ENCODE assay signal across 8 cellular contexts in the genomic region with DNA sequence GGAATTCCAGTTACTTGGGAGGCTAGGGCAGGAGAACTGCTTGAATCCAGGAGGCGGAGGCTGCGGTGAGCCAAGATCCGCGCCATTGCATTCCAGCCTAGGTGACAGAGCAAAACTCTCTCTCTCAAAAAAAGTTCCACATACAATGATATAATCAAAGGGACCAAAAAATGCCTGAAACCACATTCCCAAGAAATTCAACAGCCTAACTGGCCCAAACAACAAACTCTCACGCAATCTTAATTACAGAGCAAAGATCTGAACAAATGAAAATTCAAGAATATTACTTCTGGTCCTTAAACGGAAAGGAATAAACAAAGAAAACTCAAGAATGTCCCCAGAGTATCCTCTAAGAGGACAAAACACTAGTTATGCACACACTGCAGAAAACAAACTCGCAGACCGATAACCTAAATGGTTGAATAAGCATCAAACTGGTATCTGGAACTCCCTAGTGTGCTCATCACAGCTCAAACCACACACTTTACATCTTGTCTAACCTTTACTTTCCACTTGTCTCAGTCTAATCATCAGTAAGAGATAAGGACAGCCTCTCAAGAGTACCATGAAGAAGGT. TPM values are rescaled to one million over a fixed set of nuclear protein-coding genes. Genes with fewer than 3 reads are reported as not detected.
DNase-seq lines count a peak whose midpoint lies in the region; ATAC-seq, FAIRE-seq and TF ChIP-seq lines count a peak whose summit lies in the region.

No MANE protein-coding gene starts in this region.

- no peaks in the 10 kb centered on the region for H3K9me3 ChIP-seq in left ventricle myocardium inferior (replicated peaks)
- no peaks in the 10 kb centered on the region for H3K9me3 ChIP-seq in keratinocyte (ENCODE audit: control insufficient read depth, low read depth, low read length)
- no peaks in the 10 kb centered on the region for H3K9me3 ChIP-seq in aorta (ENCODE audit: control insufficient read depth, low read length)
- no peaks in the 10 kb centered on the region for H3K9me3 ChIP-seq in SJCRH30 (replicated peaks)

- H3K4me3 Mint-ChIP-seq in activated CD4-positive, alpha-beta memory T cell treated with anti-CD3 and anti-CD28 coated beads for 36 hours = peak overlapping the region; percentile 97

- TF ChIP-seq CTCF in left ventricle myocardium inferior (IDR thresholded peaks at IDR 0.05; ENCODE audit: borderline replicate concordance) (no peak), keratinocyte (optimal IDR thresholded peaks at IDR 0.05 in 1 of 3, IDR thresholded peaks at IDR 0.05 in 1 of 3, conservative IDR thresholded peaks at IDR 0.05 in 1 of 3; ENCODE audit: extremely low read depth in 1 of 3, insufficient read depth in 2 of 3, low read length in 3 of 3) (no peak)

- no peak for DNase-seq in left ventricle myocardium inferior
- no peak for DNase-seq in left ventricle myocardium superior
- no peak for DNase-seq in activated CD4-positive, alpha-beta memory T cell treated with anti-CD3 and anti-CD28 coated beads for 36 hours
- no peak for DNase-seq in keratinocyte (ENCODE audit: low read depth, low spot score)
- DNase-seq in aorta = no peak
- DNase-seq in SJCRH30 = no peak
- no peak for DNase-seq in T1000 (lab: John Stamatoyannopoulos, UW)
- DNase-seq in COLO668 (lab: John Stamatoyannopoulos, UW; ENCODE audit: unreplicated experiment) = no peak

- ATAC-seq in left ventricle myocardium superior = no peak
- ATAC-seq in aorta (ENCODE audit: low FRiP score) = no peak

- H4K20me1 ChIP-seq in keratinocyte (ENCODE audit: control insufficient read depth, extremely low read depth, insufficient read depth, low read length) = peaks cover 26% of the 10 kb centered on the region

- H3K27ac ChIP-seq in left ventricle myocardium inferior (replicated peaks) (peak overlapping the region; percentile 97), keratinocyte (ENCODE audit: control insufficient read depth, insufficient read depth, low read length) (no peak overlapping the region), aorta (ENCODE audit: low read depth in 1 of 2, low read length in 2 of 2) (no peak overlapping the region), SJCRH30 (no peak overlapping the region)

- H3K4me1 ChIP-seq in left ventricle myocardium inferior = peaks cover 85% of the 10 kb centered on the region
- peaks cover 22% of the 10 kb centered on the region for H3K4me1 ChIP-seq in keratinocyte (ENCODE audit: control insufficient read depth, extremely low read depth, insufficient read depth, low read length)
- peaks cover 0 to 2% of the 10 kb centered on the region in 2 donors for H3K4me1 ChIP-seq in aorta (ENCODE audit: control insufficient read depth in 1 of 2, insufficient read depth in 2 of 2, low read length in 2 of 2)
- H3K4me1 ChIP-seq in SJCRH30 = 0 out of 2 replicates have a peak, but pooled peaks cover 2% of the 10 kb centered on the region

- H3K36me3 Mint-ChIP-seq in activated CD4-positive, alpha-beta memory T cell treated with anti-CD3 and anti-CD28 coated beads for 36 hours = peaks cover 31% of the 10 kb centered on the region

- H3K27me3 ChIP-seq in left ventricle myocardium inferior (ENCODE audit: low read depth) = no peaks in the 10 kb centered on the region
- H3K27me3 ChIP-seq in keratinocyte (ENCODE audit: control insufficient read depth, extremely low read depth, insufficient read depth, low read length) = no peaks in the 10 kb centered on the region
- no peaks in the 10 kb centered on the region for H3K27me3 ChIP-seq in aorta (ENCODE audit: control insufficient read depth in 1 of 2, insufficient read depth in 2 of 2, low read length in 1 of 2)
- H3K27me3 ChIP-seq in SJCRH30 = no peaks in the 10 kb centered on the region

- H3K27me3 Mint-ChIP-seq in activated CD4-positive, alpha-beta memory T cell treated with anti-CD3 and anti-CD28 coated beads for 36 hours = no peaks in the 10 kb centered on the region

- FAIRE-seq in keratinocyte (lab: Jason Lieb, UNC) = no peak

- peaks cover 81% of the 10 kb centered on the region for H3K79me2 ChIP-seq in keratinocyte (ENCODE audit: control insufficient read depth, insufficient read depth, low read length)

- dilution Hi-C loops in keratinocyte (cut with MboI; ENCODE audit: extremely low pct_ligation_motif_present, low sequenced_read_pairs) = no loop called here

- peak overlapping the region; percentile 88 for H3K4me2 ChIP-seq in keratinocyte (ENCODE audit: control insufficient read depth, extremely low read depth, insufficient read depth, low read depth, low read length)

- no peak overlapping the region for H2AFZ ChIP-seq in keratinocyte (ENCODE audit: control insufficient read depth, low read length)

- POLR2A ChIA-PET in activated CD4-positive, alpha-beta memory T cell treated with anti-CD3 and anti-CD28 coated beads for 36 hours (lab: Charles Lee) = interaction anchor here (0.7 to 1.6 kb wide), 5 partner anchors 25 to 904 kb away, joined by 3 to 8 read pairs (median 4); no protein-coding TSS in a partner anchor

- H3K9me1 ChIP-seq in keratinocyte (ENCODE audit: control insufficient read depth, extremely low read depth, insufficient read depth, low read length) = peaks cover 2% of the 10 kb centered on the region

- CTCF ChIA-PET in activated CD4-positive, alpha-beta memory T cell treated with anti-CD3 and anti-CD28 coated beads for 36 hours (lab: Charles Lee) = interaction anchor here (2.0 to 10.7 kb wide), 3 partner anchors 27 to 195 kb away, joined by 7 to 80 read pairs (median 15); partner anchors contain the start of gene KCNIP2

- no peaks in the 10 kb centered on the region for H3K9me3 Mint-ChIP-seq in activated CD4-positive, alpha-beta memory T cell treated with anti-CD3 and anti-CD28 coated beads for 36 hours

- H3K36me3 ChIP-seq in left ventricle myocardium inferior = peaks cover 36% of the 10 kb centered on the region
- H3K36me3 ChIP-seq in keratinocyte (ENCODE audit: control insufficient read depth in 2 of 2, extremely low read depth in 1 of 2, insufficient read depth in 2 of 2, low read length in 2 of 2) = peaks cover 11 to 12% of the 10 kb centered on the region in 2 experiments
- H3K36me3 ChIP-seq in aorta (ENCODE audit: control insufficient read depth in 1 of 2, insufficient read depth in 2 of 2, low read length in 1 of 2) = no peaks in the 10 kb centered on the region
- peaks cover 37% of the 10 kb centered on the region for H3K36me3 ChIP-seq in SJCRH30

- H3K4me3 ChIP-seq in left ventricle myocardium inferior (peak overlapping the region; percentile 89), keratinocyte (ENCODE audit: control insufficient read depth in 2 of 3, extremely low read depth in 1 of 3, insufficient read depth in 2 of 3, low read depth in 1 of 3, low read length in 3 of 3) (peak overlapping the region; percentile 83 to 92 (median 90)), aorta (ENCODE audit: low read length in 2 of 2) (peak overlapping the region; percentile 11 to 90), SJCRH30 (no peak overlapping the region)

- H3K9ac ChIP-seq in keratinocyte (ENCODE audit: control insufficient read depth, extremely low read depth, insufficient read depth, low read length) = no peak overlapping the region

- intact Hi-C loops in left ventricle myocardium inferior (cut with micrococcal nuclease) = no loop called here
- intact Hi-C loops in left ventricle myocardium superior (cut with micrococcal nuclease) = no loop called here
- intact Hi-C loops in activated CD4-positive, alpha-beta memory T cell treated with anti-CD3 and anti-CD28 coated beads for 36 hours (cut with micrococcal nuclease) = loop anchor here (5.0 to 10.0 kb wide), 2 partner anchors 688 to 830 kb away; partner anchors contain the start of genes ACTR1A, SUFU and TRIM8
- intact Hi-C loops in aorta (cut with DNase I) = no loop called here

- 54 to 64% methylated on average over 8 of the region's 8 CpGs for WGBS in aorta, 2 donors

- peak overlapping the region; percentile 88 for H3K27ac Mint-ChIP-seq in activated CD4-positive, alpha-beta memory T cell treated with anti-CD3 and anti-CD28 coated beads for 36 hours

- H3K4me1 Mint-ChIP-seq in activated CD4-positive, alpha-beta memory T cell treated with anti-CD3 and anti-CD28 coated beads for 36 hours (ENCODE audit: low read depth) = peaks cover 46% of the 10 kb centered on the region

RNA-seq across cellular contexts. Expression of gene OGA, which starts 3.7 kb away (rescaled TPM):
- total RNA-seq in left ventricle myocardium inferior (96.3 TPM), left ventricle myocardium superior (79.8 TPM), aorta (100 to 1,000 TPM; 126 to 171 TPM)
- 100 to 1,000 TPM in 1 of 2 experiments, 10 to 100 TPM in 1; 93.2 to 105 TPM for total RNA-seq in activated CD4-positive, alpha-beta memory T cell treated with anti-CD3 and anti-CD28 coated beads for 36 hours
- polyA plus RNA-seq in keratinocyte (47.0 to 104 TPM (median 67.2 TPM) in 3 replicates), aorta (10 to 100 TPM; 38.7 to 97.4 TPM)
- 140 TPM for polyA plus RNA-seq in keratinocyte (2011; ENCODE audit: low read depth)
- 24.2 and 48.7 TPM in 2 replicates for polyA plus RNA-seq in keratinocyte (2011; cell fraction: cytosol; rRNA removed)
- 172 and 208 TPM in 2 replicates for polyA plus RNA-seq in keratinocyte (2011; cell fraction: nucleus; rRNA removed)
- polyA plus RNA-seq in keratinocyte (2012; ENCODE audit: low replicate concordance) = 60.5 and 103 TPM in 2 replicates
- 41.9 to 134 TPM (median 45.3 TPM) in 3 replicates for polyA minus RNA-seq in keratinocyte
- 31.8 TPM for polyA minus RNA-seq in keratinocyte (2011; cell fraction: cytosol; rRNA and poly(A)+ RNA removed)
- 83.5 and 158 TPM in 2 replicates for polyA minus RNA-seq in keratinocyte (2011; cell fraction: nucleus; rRNA and poly(A)+ RNA removed)
- 110 and 132 TPM in 2 replicates for total RNA-seq in SJCRH30 (2014; rRNA removed; shearing (Covaris generic))

RNA-seq across cellular contexts. Expression of gene KCNIP2, which starts 29.0 kb away (rescaled TPM):
- total RNA-seq in left ventricle myocardium inferior = 29.2 TPM
- total RNA-seq in left ventricle myocardium superior = 568 TPM
- 1 to 10 TPM; 1.4 to 1.8 TPM for total RNA-seq in activated CD4-positive, alpha-beta memory T cell treated with anti-CD3 and anti-CD28 coated beads for 36 hours
- 0.17 to 0.71 TPM (median 0.41 TPM) in 3 replicates for polyA plus RNA-seq in keratinocyte
- 0.89 TPM for polyA plus RNA-seq in keratinocyte (2011; ENCODE audit: low read depth)
- polyA plus RNA-seq in keratinocyte (2011; cell fraction: cytosol; rRNA removed) = not detected in 2 replicates
- 2.4 and 3.6 TPM in 2 replicates for polyA plus RNA-seq in keratinocyte (2011; cell fraction: nucleus; rRNA removed)
- polyA plus RNA-seq in keratinocyte (2012; ENCODE audit: low replicate concordance) = 0.23 and 0.66 TPM in 2 replicates
- polyA minus RNA-seq in keratinocyte = 0.49 to 1.6 TPM (median 1.4 TPM) in 3 replicates
- not detected for polyA minus RNA-seq in keratinocyte (2011; cell fraction: cytosol; rRNA and poly(A)+ RNA removed)
- 1.8 and 7.7 TPM in 2 replicates for polyA minus RNA-seq in keratinocyte (2011; cell fraction: nucleus; rRNA and poly(A)+ RNA removed)
- 1 to 10 TPM; 3.9 to 9.0 TPM for total RNA-seq in aorta
- 1 to 10 TPM in 1 of 2 donors, not detected in 1; 4.3 TPM for polyA plus RNA-seq in aorta
- total RNA-seq in SJCRH30 (2014; rRNA removed; shearing (Covaris generic)) = 0.81 and 1.1 TPM in 2 replicates

RNA-seq across cellular contexts. Expression of gene NPM3, which starts 31.3 kb away (rescaled TPM):
- total RNA-seq in left ventricle myocardium inferior (7.9 TPM), left ventricle myocardium superior (8.4 TPM), aorta (10 to 100 TPM; 12.7 to 19.8 TPM)
- 100 to 1,000 TPM; 168 to 172 TPM for total RNA-seq in activated CD4-positive, alpha-beta memory T cell treated with anti-CD3 and anti-CD28 coated beads for 36 hours
- polyA plus RNA-seq in keratinocyte (71.6 to 87.7 TPM (median 77.2 TPM) in 3 replicates), aorta (10 to 100 TPM; 18.5 to 22.3 TPM)
- polyA plus RNA-seq in keratinocyte (2011; ENCODE audit: low read depth) = 36.5 TPM
- 55.9 and 96.8 TPM in 2 replicates for polyA plus RNA-seq in keratinocyte (2011; cell fraction: cytosol; rRNA removed)
- 35.1 and 50.2 TPM in 2 replicates for polyA plus RNA-seq in keratinocyte (2011; cell fraction: nucleus; rRNA removed)
- polyA plus RNA-seq in keratinocyte (2012; ENCODE audit: low replicate concordance) = 61.6 and 114 TPM in 2 replicates
- polyA minus RNA-seq in keratinocyte = 53.6 to 89.6 TPM (median 55.0 TPM) in 3 replicates
- polyA minus RNA-seq in keratinocyte (2011; cell fraction: cytosol; rRNA and poly(A)+ RNA removed) = 35.5 TPM
- polyA minus RNA-seq in keratinocyte (2011; cell fraction: nucleus; rRNA and poly(A)+ RNA removed) = 7.4 and 10.2 TPM in 2 replicates
- 238 and 287 TPM in 2 replicates for total RNA-seq in SJCRH30 (2014; rRNA removed; shearing (Covaris generic))

RNA-seq across cellular contexts. Expression of gene FGF8, which starts 38.6 kb away (rescaled TPM):
- total RNA-seq in left ventricle myocardium inferior (not detected), left ventricle myocardium superior (not detected), aorta (not detected)
- total RNA-seq in activated CD4-positive, alpha-beta memory T cell treated with anti-CD3 and anti-CD28 coated beads for 36 hours = not detected
- polyA plus RNA-seq in keratinocyte (not detected in 3 replicates), aorta (not detected)
- polyA plus RNA-seq in keratinocyte (2011; ENCODE audit: low read depth) = 0.46 TPM
- not detected in 2 replicates for polyA plus RNA-seq in keratinocyte (2011; cell fraction: cytosol; rRNA removed)
- 0.55 TPM in 1 of 2 replicates, not detected in the other for polyA plus RNA-seq in keratinocyte (2011; cell fraction: nucleus; rRNA removed)
- polyA plus RNA-seq in keratinocyte (2012; ENCODE audit: low replicate concordance) = 0.44 TPM in 1 of 2 replicates, not detected in the other
- polyA minus RNA-seq in keratinocyte = not detected in 3 replicates
- not detected for polyA minus RNA-seq in keratinocyte (2011; cell fraction: cytosol; rRNA and poly(A)+ RNA removed)
- not detected in 2 replicates for polyA minus RNA-seq in keratinocyte (2011; cell fraction: nucleus; rRNA and poly(A)+ RNA removed)
- 115 and 123 TPM in 2 replicates for total RNA-seq in SJCRH30 (2014; rRNA removed; shearing (Covaris generic))

Comparison
In these comparisons a context has a peak if more than half of its experiments do, and no peak if none do; other contexts are left out.
1. RNA of gene KCNIP2, which starts 29.0 kb away (total RNA-seq): 568 TPM in left ventricle myocardium superior (single experiment); 29.2 TPM in left ventricle myocardium inferior (single experiment), 3.9 to 9.0 TPM in aorta, 1.4 to 1.8 TPM in activated CD4-positive, alpha-beta memory T cell treated with anti-CD3 and anti-CD28 coated beads for 36 hours and 0.81 to 1.1 TPM in SJCRH30; every median in the first group is over 10 times any median in the second.
2. RNA of gene NPM3, which starts 31.3 kb away (total RNA-seq): 238 to 287 TPM in SJCRH30 and 168 to 172 TPM in activated CD4-positive, alpha-beta memory T cell treated with anti-CD3 and anti-CD28 coated beads for 36 hours; 12.7 to 19.8 TPM in aorta, 8.4 TPM in left ventricle myocardium superior (single experiment) and 7.9 TPM in left ventricle myocardium inferior (single experiment); every median in the first group is over 4 times any median in the second.